In genomic region chr14:33916663-33917565, GRCh38 we compare ENCODE assay signal across 1 cellular context.
TF ChIP-seq lines count a peak whose summit lies in the region.

No MANE protein-coding gene starts in this region.

TF ChIP-seq in K562, 482 proteins besides CTCF, POLR2A, EP300 and RAD21 (continued from another document and continues in another):
- TF ChIP-seq BRF2 (IDR thresholded peaks at IDR 0.05; ENCODE audit: borderline replicate concordance, insufficient read depth, insufficient read length) (no peak), ZBTB7A (IDR thresholded peaks at IDR 0.05; ENCODE audit: borderline replicate concordance, control insufficient read depth, low read depth, low read length) (no peak), ZNF282 (CRISPR knock-in tag; IDR thresholded peaks at IDR 0.05) (no peak), ZNF311 (CRISPR knock-in tag; IDR thresholded peaks at IDR 0.05) (no peak), POLR2AphosphoS5 (IDR thresholded peaks at IDR 0.05; ENCODE audit: control insufficient read depth, insufficient read depth, low read depth, low read length) (no peak), ZNF124 (CRISPR knock-in tag; IDR thresholded peaks at IDR 0.05) (no peak), ZNF764 (CRISPR knock-in tag; IDR thresholded peaks at IDR 0.05; ENCODE audit: low read depth) (no peak), CBFB (CRISPR knock-in tag; IDR thresholded peaks at IDR 0.05) (no peak), ZNF239 (CRISPR knock-in tag; IDR thresholded peaks at IDR 0.05) (no peak), PCBP1 (IDR thresholded peaks at IDR 0.05; ENCODE audit: low read depth, low read length, poor library complexity, severe bottlenecking) (no peak), SFPQ (IDR thresholded peaks at IDR 0.05; ENCODE audit: low read depth, low read length) (no peak), ZBTB9 (CRISPR knock-in tag; IDR thresholded peaks at IDR 0.05) (no peak), YY1 (IDR thresholded peaks at IDR 0.05; ENCODE audit: borderline replicate concordance in 1 of 3, control insufficient read depth in 1 of 3, extremely low read depth in 1 of 3, insufficient read depth in 3 of 3, insufficient read length in 1 of 3, insufficient replicate concordance in 2 of 3, low read depth in 1 of 3, low read length in 2 of 3) (no peak), TSHZ1 (CRISPR knock-in tag; IDR thresholded peaks at IDR 0.05) (no peak), RBM22 (IDR thresholded peaks at IDR 0.05; ENCODE audit: low read depth, low read length, poor library complexity, severe bottlenecking) (no peak), SMARCC2 (IDR thresholded peaks at IDR 0.05; ENCODE audit: low read depth) (peak; percentile 86), GABPB1 (CRISPR knock-in tag; IDR thresholded peaks at IDR 0.05) (no peak), ZNF780A (CRISPR knock-in tag; IDR thresholded peaks at IDR 0.05) (no peak), RERE (CRISPR knock-in tag; IDR thresholded peaks at IDR 0.05; ENCODE audit: borderline replicate concordance) (no peak), TBP (optimal IDR thresholded peaks at IDR 0.05; ENCODE audit: low read depth, low read length) (no peak), SREBF1 (IDR thresholded peaks at IDR 0.05; ENCODE audit: borderline replicate concordance, low read depth, low read length) (no peak), TEAD4 (IDR thresholded peaks at IDR 0.05; ENCODE audit: low read length) (peak; percentile 91), TEAD4 (CRISPR knock-in tag; IDR thresholded peaks at IDR 0.05; ENCODE audit: borderline replicate concordance) (no peak), ZNF57 (CRISPR knock-in tag; IDR thresholded peaks at IDR 0.05) (no peak), RFX7 (CRISPR knock-in tag; IDR thresholded peaks at IDR 0.05) (no peak), NEUROD1 (IDR thresholded peaks at IDR 0.05; ENCODE audit: borderline replicate concordance, low read depth, low read length, partially characterized antibody) (peak; percentile 38), NKRF (IDR thresholded peaks at IDR 0.05; ENCODE audit: borderline replicate concordance) (no peak), ZMIZ1 (IDR thresholded peaks at IDR 0.05; ENCODE audit: low read depth in 2 of 2, low read length in 2 of 2) (no peak), HLTF (IDR thresholded peaks at IDR 0.05) (no peak), ZNF184 (CRISPR knock-in tag; IDR thresholded peaks at IDR 0.05) (no peak), ELF2 (CRISPR knock-in tag; IDR thresholded peaks at IDR 0.05) (no peak), HDAC8 (tag; IDR thresholded peaks at IDR 0.05) (no peak), BRF1 (IDR thresholded peaks at IDR 0.05; ENCODE audit: borderline replicate concordance, extremely low read depth, insufficient read length) (no peak), FOS (IDR thresholded peaks at IDR 0.05; ENCODE audit: extremely low read depth, insufficient read length) (no peak), MLLT1 (IDR thresholded peaks at IDR 0.05) (peak in 1 of 2 experiments; percentile 71; a peak in 2 of 4 replicates), STAT5A (IDR thresholded peaks at IDR 0.05; ENCODE audit: borderline replicate concordance, low read length) (no peak), KLF6 (CRISPR knock-in tag; IDR thresholded peaks at IDR 0.05; ENCODE audit: borderline replicate concordance) (no peak), ZBTB8A (IDR thresholded peaks at IDR 0.05; ENCODE audit: partially characterized antibody) (no peak), RBM34 (IDR thresholded peaks at IDR 0.05; ENCODE audit: borderline replicate concordance, insufficient read depth, low read length) (no peak), ETS2 (tag; IDR thresholded peaks at IDR 0.05; ENCODE audit: borderline replicate concordance, poor library complexity, severe bottlenecking) (no peak)
